In genomic region chr3:45079715-45080114, GRCh38 we compare ENCODE assay signal across 19 cellular contexts. TPM values are rescaled to one million over a fixed set of nuclear protein-coding genes. Genes with fewer than 3 reads are reported as not detected.
"Had no signal": no experiment of that assay in that cellular context is flagged by ENCODE, and none has a peak within 500 bp of the region (broad histone marks: within the 10 kb centered on the region; RNA-seq: fewer than 3 reads in every experiment).

No MANE protein-coding gene starts in this region.

- H3K4me1 Mint-ChIP-seq: mesothelial cell of epicardium had no signal

- H3K9me3 ChIP-seq: tibial nerve, uterus had no signal

- H3K36me3 ChIP-seq: tibial nerve, uterus had no signal

- ATAC-seq: activated CD8-positive, alpha-beta T cell treated with anti-CD3 and anti-CD28 coated beads, Interleukin-2, amount 10 ng/mL, durations not matched to agents 7 days and 5 days; activated T-cell treated with anti-CD3 and anti-CD28 coated beads, Interleukin-2, amount 50 U/mL, for 72 hours; stimulated activated naive CD8-positive, alpha-beta T cell treated with anti-CD3 and anti-CD28 coated beads, Interleukin-15, Interleukin-2, amounts not matched to agents 100 U/mL and 50 U/mL, for 24 hours had no signal

- H3K9me3 Mint-ChIP-seq: mesothelial cell of epicardium had no signal

- H3K4me3 ChIP-seq: lung, tibial nerve, uterus had no signal

- H3K27me3 ChIP-seq: tibial nerve, uterus had no signal

- H3K27ac Mint-ChIP-seq: activated CD4-positive, alpha-beta T cell treated with anti-CD3 and anti-CD28 coated beads, Interleukin-2, amount 10 ng/mL, durations not matched to agents 24 days and 14 days; activated T-cell treated with anti-CD3 and anti-CD28 coated beads, Interleukin-2, amount 50 U/mL, for 72 hours; mesothelial cell of epicardium; T-helper 1 cell treated with Interleukin-12 subunit alpha and Interleukin-12 subunit beta and Interleukin-4 antibody, amounts not matched to agents 30 μg/mL and 1 μg/mL, for 36 hours had no signal

- DNase-seq: activated CD4-positive, alpha-beta T cell treated with anti-CD3 and anti-CD28 coated beads, Interleukin-2, amount 10 ng/mL, durations not matched to agents 24 days and 14 days; activated CD8-positive, alpha-beta T cell treated with anti-CD3 and anti-CD28 coated beads, Interleukin-2, amount 10 ng/mL, durations not matched to agents 7 days and 5 days; activated effector memory CD4-positive, alpha-beta T cell treated with anti-CD3 and anti-CD28 coated beads, Interleukin-2, amount 50 U/mL, for 16 hours; activated naive CD4-positive, alpha-beta T cell treated with anti-CD3 and anti-CD28 coated beads, Interleukin-2, amount 50 U/mL, for 16 hours; activated T-cell treated with anti-CD3 and anti-CD28 coated beads, Interleukin-2, amount 50 U/mL, for 72 hours; aorta; cerebellar nuclear complex; effector memory CD4-positive, alpha-beta T cell; foreskin fibroblast; left cardiac atrium; occipital lobe; right cardiac atrium; stimulated activated naive CD8-positive, alpha-beta T cell treated with anti-CD3 and anti-CD28 coated beads, Interleukin-15, Interleukin-2, amounts not matched to agents 100 U/mL and 50 U/mL, for 24 hours; uterus had no signal

- H3K4me1 ChIP-seq: uterus had no signal

- H3K4me3 Mint-ChIP-seq: activated CD4-positive, alpha-beta T cell treated with anti-CD3 and anti-CD28 coated beads, Interleukin-2, amount 10 ng/mL, durations not matched to agents 24 days and 14 days; activated CD8-positive, alpha-beta T cell treated with anti-CD3 and anti-CD28 coated beads, Interleukin-2, amount 10 ng/mL, durations not matched to agents 7 days and 5 days; activated T-cell treated with anti-CD3 and anti-CD28 coated beads, Interleukin-2, amount 50 U/mL, for 72 hours; mesothelial cell of epicardium; T-helper 1 cell treated with Interleukin-12 subunit alpha and Interleukin-12 subunit beta and Interleukin-4 antibody, amounts not matched to agents 30 μg/mL and 1 μg/mL, for 36 hours had no signal

- H3K27ac ChIP-seq: tibial nerve, uterus had no signal

- H3K36me3 Mint-ChIP-seq: mesothelial cell of epicardium had no signal

RNA-seq across cellular contexts. Expression of gene CLEC3B, which starts 53.6 kb away (rescaled TPM):
- total RNA-seq: activated CD4-positive, alpha-beta T cell treated with anti-CD3 and anti-CD28 coated beads, Interleukin-2, amount 10 ng/mL, durations not matched to agents 24 days and 14 days; glomerular endothelial cell had no signal
